Comparison of ENCODE assay signal across 9 cellular contexts in genomic region chr6:16494781-16495180, GRCh38.
A peak's percentile ranks its signal among the peaks of the same experiment; 100 is the strongest.
DNase-seq lines count a peak whose midpoint lies in the region; ATAC-seq, FAIRE-seq and TF ChIP-seq lines count a peak whose summit lies in the region.
"Had no signal": no experiment of that assay in that cellular context is flagged by ENCODE, and none has a peak within 500 bp of the region (broad histone marks: within the 10 kb centered on the region; RNA-seq: fewer than 3 reads in every experiment).

No MANE protein-coding gene starts in this region.

- no peaks in the 10 kb centered on the region for H3K9me3 ChIP-seq in Loucy (ENCODE audit: insufficient read depth, low read depth, low read length)

- DNase-seq in GM23338 (ENCODE audit: low spot score) (peak; percentile 17), kidney glomerular epithelial cell (lab: John Stamatoyannopoulos, UW) (peak; percentile 6), HTR-8/SVneo (ENCODE audit: insufficient read length, low spot score) (no peak), germinal center (ENCODE audit: low spot score) (no peak), chondrocyte (ENCODE audit: low spot score) (no peak), DMS153 (lab: John Stamatoyannopoulos, UW) (no peak)

- peaks cover 3% of the 10 kb centered on the region for H3K27me3 Mint-ChIP-seq in GM23338 (ENCODE audit: insufficient read depth, low read depth, poor library complexity)
- no peaks in the 10 kb centered on the region for H3K27me3 Mint-ChIP-seq in chondrocyte (ENCODE audit: low read depth)
- H3K27me3 Mint-ChIP-seq: activated naive CD4-positive, alpha-beta T cell treated with anti-CD3 and anti-CD28 coated beads, Interleukin-2, amount 50 U/mL, for 24 hours had no signal

- no peak for FAIRE-seq in HTR-8/SVneo (lab: Jason Lieb, UNC)

- H3K27ac ChIP-seq in GM23338 (ENCODE audit: low read depth) = no peak overlapping the region

- H3K9me3 Mint-ChIP-seq in GM23338 = peaks cover 7% of the 10 kb centered on the region; the same call in 1 of the 3 replicates
- H3K9me3 Mint-ChIP-seq in chondrocyte (ENCODE audit: low read depth) = peaks cover 3% of the 10 kb centered on the region
- H3K9me3 Mint-ChIP-seq: activated naive CD4-positive, alpha-beta T cell treated with anti-CD3 and anti-CD28 coated beads, Interleukin-2, amount 50 U/mL, for 24 hours had no signal

- H3K9me2 ChIP-seq in GM23338 (ENCODE audit: insufficient read depth) (no peaks in the 10 kb centered on the region), Loucy (replicated peaks; ENCODE audit: low read depth, low read length) (no peaks in the 10 kb centered on the region)

- H3K79me2 ChIP-seq in GM23338 (replicated peaks; ENCODE audit: insufficient read depth) (no peaks in the 10 kb centered on the region), Loucy (ENCODE audit: insufficient read depth, low read length) (no peaks in the 10 kb centered on the region)

- H3K4me1 ChIP-seq in GM23338 (ENCODE audit: insufficient read depth) (peaks cover 43% of the 10 kb centered on the region), Loucy (ENCODE audit: insufficient read depth, low read length, poor library complexity, severe bottlenecking) (peaks cover 24% of the 10 kb centered on the region)

- no peaks in the 10 kb centered on the region for H3K36me3 ChIP-seq in GM23338 (ENCODE audit: insufficient read depth)
- no peaks in the 10 kb centered on the region for H3K36me3 ChIP-seq in Loucy (ENCODE audit: insufficient read depth, low read length)

- H3K27ac Mint-ChIP-seq in GM23338 (peak overlapping the region; percentile 84; the same call in 1 of the 2 replicates), chondrocyte (ENCODE audit: unreplicated experiment) (no peak overlapping the region)
- H3K27ac Mint-ChIP-seq: activated naive CD4-positive, alpha-beta T cell treated with anti-CD3 and anti-CD28 coated beads, Interleukin-2, amount 50 U/mL, for 24 hours had no signal

- no peak overlapping the region for H3K9ac ChIP-seq in Loucy (ENCODE audit: low read depth, low read length, poor library complexity, severe bottlenecking)

- H3K36me3 Mint-ChIP-seq in GM23338 (ENCODE audit: low read depth) (peaks cover 4% of the 10 kb centered on the region; the same call in 1 of the 3 replicates), chondrocyte (ENCODE audit: low read depth) (no peaks in the 10 kb centered on the region)

- H3K4me3 Mint-ChIP-seq in GM23338 (no peak overlapping the region), chondrocyte (ENCODE audit: unreplicated experiment) (no peak overlapping the region)
- H3K4me3 Mint-ChIP-seq: activated naive CD4-positive, alpha-beta T cell treated with anti-CD3 and anti-CD28 coated beads, Interleukin-2, amount 50 U/mL, for 24 hours had no signal

- H3K4me1 Mint-ChIP-seq in GM23338 = peaks cover 37% of the 10 kb centered on the region
- H3K4me1 Mint-ChIP-seq in chondrocyte (ENCODE audit: low read depth) = peaks cover 42% of the 10 kb centered on the region

- TF ChIP-seq CTCF in GM23338 (conservative IDR thresholded peaks at IDR 0.05; ENCODE audit: low read depth in 2 of 2) (no peak), Loucy (conservative IDR thresholded peaks at IDR 0.05; ENCODE audit: low read length) (no peak), chondrocyte (IDR thresholded peaks at IDR 0.05) (no peak)

- no peak overlapping the region for H3K4me2 ChIP-seq in GM23338
- H3K4me2 ChIP-seq in Loucy (ENCODE audit: low read depth, low read length, poor library complexity, severe bottlenecking) = peak overlapping the region; percentile 13

- H3K27me3 ChIP-seq in GM23338 (ENCODE audit: insufficient read depth) (no peaks in the 10 kb centered on the region), Loucy (ENCODE audit: insufficient read depth, low read length, poor library complexity, severe bottlenecking) (no peaks in the 10 kb centered on the region)

- H3K4me3 ChIP-seq in GM23338 (no peak overlapping the region), Loucy (ENCODE audit: low read length, poor library complexity, severe bottlenecking) (no peak overlapping the region)

- H3F3A ChIP-seq in GM23338 (replicated peaks; ENCODE audit: low read depth) (no peaks in the 10 kb centered on the region), Loucy (ENCODE audit: low read depth) (0 out of 2 replicates have a peak, but pooled peaks cover 6% of the 10 kb centered on the region)

- H2AFZ ChIP-seq in GM23338 (no peak overlapping the region), Loucy (ENCODE audit: low read length) (no peak overlapping the region)

- H4K20me1 ChIP-seq in GM23338 (replicated peaks; ENCODE audit: insufficient read depth) (no peaks in the 10 kb centered on the region), Loucy (ENCODE audit: insufficient read depth, low read length, poor library complexity, severe bottlenecking) (no peaks in the 10 kb centered on the region)

- ATAC-seq in GM18868 (IDR thresholded peaks at IDR 0.05; ENCODE audit: unreplicated experiment) (peak; percentile 93), GM23338 (no peak)

TF ChIP-seq in GM23338, 12 proteins besides CTCF, POLR2A, EP300 and RAD21:
- TF ChIP-seq, protein P1, sequence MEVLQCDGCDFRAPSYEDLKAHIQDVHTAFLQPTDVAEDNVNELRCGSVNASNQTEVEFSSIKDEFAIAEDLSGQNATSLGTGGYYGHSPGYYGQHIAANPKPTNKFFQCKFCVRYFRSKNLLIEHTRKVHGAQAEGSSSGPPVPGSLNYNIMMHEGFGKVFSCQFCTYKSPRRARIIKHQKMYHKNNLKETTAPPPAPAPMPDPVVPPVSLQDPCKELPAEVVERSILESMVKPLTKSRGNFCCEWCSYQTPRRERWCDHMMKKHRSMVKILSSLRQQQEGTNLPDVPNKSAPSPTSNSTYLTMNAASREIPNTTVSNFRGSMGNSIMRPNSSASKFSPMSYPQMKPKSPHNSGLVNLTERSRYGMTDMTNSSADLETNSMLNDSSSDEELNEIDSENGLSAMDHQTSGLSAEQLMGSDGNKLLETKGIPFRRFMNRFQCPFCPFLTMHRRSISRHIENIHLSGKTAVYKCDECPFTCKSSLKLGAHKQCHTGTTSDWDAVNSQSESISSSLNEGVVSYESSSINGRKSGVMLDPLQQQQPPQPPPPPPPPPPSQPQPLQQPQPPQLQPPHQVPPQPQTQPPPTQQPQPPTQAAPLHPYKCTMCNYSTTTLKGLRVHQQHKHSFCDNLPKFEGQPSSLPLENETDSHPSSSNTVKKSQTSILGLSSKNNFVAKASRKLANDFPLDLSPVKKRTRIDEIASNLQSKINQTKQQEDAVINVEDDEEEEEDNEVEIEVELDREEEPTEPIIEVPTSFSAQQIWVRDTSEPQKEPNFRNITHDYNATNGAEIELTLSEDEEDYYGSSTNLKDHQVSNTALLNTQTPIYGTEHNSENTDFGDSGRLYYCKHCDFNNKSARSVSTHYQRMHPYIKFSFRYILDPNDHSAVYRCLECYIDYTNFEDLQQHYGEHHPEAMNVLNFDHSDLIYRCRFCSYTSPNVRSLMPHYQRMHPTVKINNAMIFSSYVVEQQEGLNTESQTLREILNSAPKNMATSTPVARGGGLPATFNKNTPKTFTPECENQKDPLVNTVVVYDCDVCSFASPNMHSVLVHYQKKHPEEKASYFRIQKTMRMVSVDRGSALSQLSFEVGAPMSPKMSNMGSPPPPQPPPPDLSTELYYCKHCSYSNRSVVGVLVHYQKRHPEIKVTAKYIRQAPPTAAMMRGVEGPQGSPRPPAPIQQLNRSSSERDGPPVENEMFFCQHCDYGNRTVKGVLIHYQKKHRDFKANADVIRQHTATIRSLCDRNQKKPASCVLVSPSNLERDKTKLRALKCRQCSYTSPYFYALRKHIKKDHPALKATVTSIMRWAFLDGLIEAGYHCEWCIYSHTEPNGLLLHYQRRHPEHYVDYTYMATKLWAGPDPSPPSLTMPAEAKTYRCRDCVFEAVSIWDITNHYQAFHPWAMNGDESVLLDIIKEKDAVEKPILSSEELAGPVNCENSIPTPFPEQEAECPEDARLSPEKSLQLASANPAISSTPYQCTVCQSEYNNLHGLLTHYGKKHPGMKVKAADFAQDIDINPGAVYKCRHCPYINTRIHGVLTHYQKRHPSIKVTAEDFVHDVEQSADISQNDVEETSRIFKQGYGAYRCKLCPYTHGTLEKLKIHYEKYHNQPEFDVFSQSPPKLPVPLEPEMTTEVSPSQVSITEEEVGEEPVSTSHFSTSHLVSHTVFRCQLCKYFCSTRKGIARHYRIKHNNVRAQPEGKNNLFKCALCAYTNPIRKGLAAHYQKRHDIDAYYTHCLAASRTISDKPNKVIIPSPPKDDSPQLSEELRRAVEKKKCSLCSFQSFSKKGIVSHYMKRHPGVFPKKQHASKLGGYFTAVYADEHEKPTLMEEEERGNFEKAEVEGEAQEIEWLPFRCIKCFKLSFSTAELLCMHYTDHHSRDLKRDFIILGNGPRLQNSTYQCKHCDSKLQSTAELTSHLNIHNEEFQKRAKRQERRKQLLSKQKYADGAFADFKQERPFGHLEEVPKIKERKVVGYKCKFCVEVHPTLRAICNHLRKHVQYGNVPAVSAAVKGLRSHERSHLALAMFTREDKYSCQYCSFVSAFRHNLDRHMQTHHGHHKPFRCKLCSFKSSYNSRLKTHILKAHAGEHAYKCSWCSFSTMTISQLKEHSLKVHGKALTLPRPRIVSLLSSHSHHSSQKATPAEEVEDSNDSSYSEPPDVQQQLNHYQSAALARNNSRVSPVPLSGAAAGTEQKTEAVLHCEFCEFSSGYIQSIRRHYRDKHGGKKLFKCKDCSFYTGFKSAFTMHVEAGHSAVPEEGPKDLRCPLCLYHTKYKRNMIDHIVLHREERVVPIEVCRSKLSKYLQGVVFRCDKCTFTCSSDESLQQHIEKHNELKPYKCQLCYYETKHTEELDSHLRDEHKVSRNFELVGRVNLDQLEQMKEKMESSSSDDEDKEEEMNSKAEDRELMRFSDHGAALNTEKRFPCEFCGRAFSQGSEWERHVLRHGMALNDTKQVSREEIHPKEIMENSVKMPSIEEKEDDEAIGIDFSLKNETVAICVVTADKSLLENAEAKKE (CRISPR knock-in tag; IDR thresholded peaks at IDR 0.05) = no peak
- no peak for TF ChIP-seq JUNB (IDR thresholded peaks at IDR 0.05; ENCODE audit: unreplicated experiment)
- TF ChIP-seq ZNF331 (CRISPR knock-in tag; IDR thresholded peaks at IDR 0.05; ENCODE audit: low read depth) = no peak

Comparison
In these comparisons a context has a peak if more than half of its experiments do, and no peak if none do; other contexts are left out.
1. DNase-seq: peak in GM23338 (single experiment) and kidney glomerular epithelial cell (single experiment); none in HTR-8/SVneo (single experiment), germinal center (single experiment), chondrocyte (single experiment) and DMS153 (single experiment).